In the genomic region with DNA sequence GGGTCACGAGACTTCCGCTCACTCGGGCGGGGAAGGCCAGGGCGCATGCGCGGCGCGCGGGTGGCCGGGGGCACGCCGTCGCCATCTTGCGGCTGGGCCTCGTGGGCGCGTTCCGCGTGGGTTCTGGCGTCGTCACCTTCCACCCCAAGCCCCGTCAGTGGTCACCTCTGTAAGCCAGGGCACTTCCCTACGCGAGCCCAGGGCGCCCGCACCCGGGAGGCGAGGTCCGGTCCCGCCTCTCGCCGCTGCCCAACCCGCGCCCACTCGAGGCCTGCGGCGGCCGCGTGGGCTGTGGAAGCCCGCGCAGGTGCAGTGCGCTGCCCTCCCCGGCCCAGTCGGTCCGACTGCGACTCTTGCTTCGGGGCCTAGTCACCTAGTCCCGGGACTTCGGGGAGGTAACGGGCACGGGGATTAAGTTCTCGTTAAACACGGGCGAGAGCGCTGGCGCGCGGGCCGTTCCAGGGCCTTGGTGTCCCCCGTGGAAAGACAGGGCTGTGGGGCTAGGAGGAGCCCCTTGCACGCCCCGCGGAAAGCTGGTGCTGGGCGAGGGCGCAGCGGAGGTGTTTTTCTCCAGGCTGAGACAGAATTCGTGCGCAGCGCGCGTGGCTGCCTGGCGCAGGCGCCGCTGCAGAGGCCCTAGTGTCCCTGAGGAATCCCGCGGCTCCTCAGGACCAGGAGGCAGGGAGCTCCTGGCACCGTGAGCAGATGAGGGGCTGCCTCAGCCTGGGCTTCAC, we compare ENCODE assay signal across 1 cellular context.
TF ChIP-seq lines count a peak whose summit lies in the region.

No MANE protein-coding gene starts in this region.

TF ChIP-seq in HEK293, 187 proteins besides CTCF, POLR2A, EP300 and RAD21 (continued from another document):
- TF ChIP-seq GLI2 (tag by site-specific recombination; IDR thresholded peaks at IDR 0.05; ENCODE audit: borderline replicate concordance, low read depth) (no peak; the same call in 1 of the 2 replicates), ZFP69B (tag by site-specific recombination; IDR thresholded peaks at IDR 0.05) (peak; percentile 55; the same call in 1 of the 2 replicates), ZNF112 (tag by site-specific recombination; IDR thresholded peaks at IDR 0.05) (no peak), ZNF558 (tag by site-specific recombination; IDR thresholded peaks at IDR 0.05) (no peak), SP3 (tag by site-specific recombination; IDR thresholded peaks at IDR 0.05) (peak; percentile 75), ZNF785 (tag by site-specific recombination; IDR thresholded peaks at IDR 0.05) (peak; percentile 99)
- TF ChIP-seq, protein P1, sequence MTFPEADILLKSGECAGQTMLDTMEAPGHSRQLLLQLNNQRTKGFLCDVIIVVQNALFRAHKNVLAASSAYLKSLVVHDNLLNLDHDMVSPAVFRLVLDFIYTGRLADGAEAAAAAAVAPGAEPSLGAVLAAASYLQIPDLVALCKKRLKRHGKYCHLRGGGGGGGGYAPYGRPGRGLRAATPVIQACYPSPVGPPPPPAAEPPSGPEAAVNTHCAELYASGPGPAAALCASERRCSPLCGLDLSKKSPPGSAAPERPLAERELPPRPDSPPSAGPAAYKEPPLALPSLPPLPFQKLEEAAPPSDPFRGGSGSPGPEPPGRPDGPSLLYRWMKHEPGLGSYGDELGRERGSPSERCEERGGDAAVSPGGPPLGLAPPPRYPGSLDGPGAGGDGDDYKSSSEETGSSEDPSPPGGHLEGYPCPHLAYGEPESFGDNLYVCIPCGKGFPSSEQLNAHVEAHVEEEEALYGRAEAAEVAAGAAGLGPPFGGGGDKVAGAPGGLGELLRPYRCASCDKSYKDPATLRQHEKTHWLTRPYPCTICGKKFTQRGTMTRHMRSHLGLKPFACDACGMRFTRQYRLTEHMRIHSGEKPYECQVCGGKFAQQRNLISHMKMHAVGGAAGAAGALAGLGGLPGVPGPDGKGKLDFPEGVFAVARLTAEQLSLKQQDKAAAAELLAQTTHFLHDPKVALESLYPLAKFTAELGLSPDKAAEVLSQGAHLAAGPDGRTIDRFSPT (tag by site-specific recombination; IDR thresholded peaks at IDR 0.05): peak; percentile 37; the same call in 1 of the 2 replicates
- TF ChIP-seq, protein P2, sequence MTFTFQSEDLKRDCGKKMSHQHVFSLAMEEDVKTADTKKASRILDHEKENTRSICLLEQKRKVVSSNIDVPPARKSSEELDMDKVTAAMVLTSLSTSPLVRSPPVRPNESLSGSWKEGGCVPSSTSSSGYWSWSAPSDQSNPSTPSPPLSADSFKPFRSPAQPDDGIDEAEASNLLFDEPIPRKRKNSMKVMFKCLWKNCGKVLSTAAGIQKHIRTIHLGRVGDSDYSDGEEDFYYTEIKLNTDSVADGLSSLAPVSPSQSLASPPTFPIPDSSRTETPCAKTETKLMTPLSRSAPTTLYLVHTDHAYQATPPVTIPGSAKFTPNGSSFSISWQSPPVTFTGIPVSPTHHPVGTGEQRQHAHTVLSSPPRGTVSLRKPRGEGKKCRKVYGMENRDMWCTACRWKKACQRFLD (tag by site-specific recombination; IDR thresholded peaks at IDR 0.05): no peak
- TF ChIP-seq, protein P3, sequence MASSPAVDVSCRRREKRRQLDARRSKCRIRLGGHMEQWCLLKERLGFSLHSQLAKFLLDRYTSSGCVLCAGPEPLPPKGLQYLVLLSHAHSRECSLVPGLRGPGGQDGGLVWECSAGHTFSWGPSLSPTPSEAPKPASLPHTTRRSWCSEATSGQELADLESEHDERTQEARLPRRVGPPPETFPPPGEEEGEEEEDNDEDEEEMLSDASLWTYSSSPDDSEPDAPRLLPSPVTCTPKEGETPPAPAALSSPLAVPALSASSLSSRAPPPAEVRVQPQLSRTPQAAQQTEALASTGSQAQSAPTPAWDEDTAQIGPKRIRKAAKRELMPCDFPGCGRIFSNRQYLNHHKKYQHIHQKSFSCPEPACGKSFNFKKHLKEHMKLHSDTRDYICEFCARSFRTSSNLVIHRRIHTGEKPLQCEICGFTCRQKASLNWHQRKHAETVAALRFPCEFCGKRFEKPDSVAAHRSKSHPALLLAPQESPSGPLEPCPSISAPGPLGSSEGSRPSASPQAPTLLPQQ (tag by site-specific recombination; IDR thresholded peaks at IDR 0.05): peak; percentile 57
- TF ChIP-seq, protein P4, sequence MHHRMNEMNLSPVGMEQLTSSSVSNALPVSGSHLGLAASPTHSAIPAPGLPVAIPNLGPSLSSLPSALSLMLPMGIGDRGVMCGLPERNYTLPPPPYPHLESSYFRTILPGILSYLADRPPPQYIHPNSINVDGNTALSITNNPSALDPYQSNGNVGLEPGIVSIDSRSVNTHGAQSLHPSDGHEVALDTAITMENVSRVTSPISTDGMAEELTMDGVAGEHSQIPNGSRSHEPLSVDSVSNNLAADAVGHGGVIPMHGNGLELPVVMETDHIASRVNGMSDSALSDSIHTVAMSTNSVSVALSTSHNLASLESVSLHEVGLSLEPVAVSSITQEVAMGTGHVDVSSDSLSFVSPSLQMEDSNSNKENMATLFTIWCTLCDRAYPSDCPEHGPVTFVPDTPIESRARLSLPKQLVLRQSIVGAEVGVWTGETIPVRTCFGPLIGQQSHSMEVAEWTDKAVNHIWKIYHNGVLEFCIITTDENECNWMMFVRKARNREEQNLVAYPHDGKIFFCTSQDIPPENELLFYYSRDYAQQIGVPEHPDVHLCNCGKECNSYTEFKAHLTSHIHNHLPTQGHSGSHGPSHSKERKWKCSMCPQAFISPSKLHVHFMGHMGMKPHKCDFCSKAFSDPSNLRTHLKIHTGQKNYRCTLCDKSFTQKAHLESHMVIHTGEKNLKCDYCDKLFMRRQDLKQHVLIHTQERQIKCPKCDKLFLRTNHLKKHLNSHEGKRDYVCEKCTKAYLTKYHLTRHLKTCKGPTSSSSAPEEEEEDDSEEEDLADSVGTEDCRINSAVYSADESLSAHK (tag by site-specific recombination; IDR thresholded peaks at IDR 0.05): no peak
- TF ChIP-seq, protein P5, sequence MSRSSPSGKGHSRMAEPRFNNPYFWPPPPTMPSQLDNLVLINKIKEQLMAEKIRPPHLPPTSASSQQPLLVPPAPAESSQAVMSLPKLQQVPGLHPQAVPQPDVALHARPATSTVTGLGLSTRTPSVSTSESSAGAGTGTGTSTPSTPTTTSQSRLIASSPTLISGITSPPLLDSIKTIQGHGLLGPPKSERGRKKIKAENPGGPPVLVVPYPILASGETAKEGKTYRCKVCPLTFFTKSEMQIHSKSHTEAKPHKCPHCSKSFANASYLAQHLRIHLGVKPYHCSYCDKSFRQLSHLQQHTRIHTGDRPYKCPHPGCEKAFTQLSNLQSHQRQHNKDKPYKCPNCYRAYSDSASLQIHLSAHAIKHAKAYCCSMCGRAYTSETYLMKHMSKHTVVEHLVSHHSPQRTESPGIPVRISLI (tag by site-specific recombination; IDR thresholded peaks at IDR 0.05): no peak
